ENCODE assay signal across 10 cellular contexts in genomic region chr3:71456155-71456554, GRCh38.
DNase-seq lines count a peak whose midpoint lies in the region; ATAC-seq, FAIRE-seq and TF ChIP-seq lines count a peak whose summit lies in the region.
"Had no signal": no experiment of that assay in that cellular context is flagged by ENCODE, and none has a peak within 500 bp of the region (broad histone marks: within the 10 kb centered on the region; RNA-seq: fewer than 3 reads in every experiment).

No MANE protein-coding gene starts in this region.

- no peak overlapping the region for H3K27ac Mint-ChIP-seq in astrocyte (ENCODE audit: unreplicated experiment)
- peak overlapping the region; percentile 82 for H3K27ac Mint-ChIP-seq in osteocyte (ENCODE audit: unreplicated experiment)

- H3K36me3 ChIP-seq in MM.1S (replicated peaks; ENCODE audit: insufficient read depth, low read length) (no peaks in the 10 kb centered on the region), astrocyte (ENCODE audit: insufficient read depth, low read length) (no peaks in the 10 kb centered on the region)

- H3K4me3 Mint-ChIP-seq in astrocyte (ENCODE audit: unreplicated experiment) (no peak overlapping the region), osteocyte (ENCODE audit: unreplicated experiment) (peak overlapping the region; percentile 46)

- FAIRE-seq in astrocyte (lab: Jason Lieb, UNC): no peak

- H3K27ac ChIP-seq in MM.1S (ENCODE audit: low read length) (peak overlapping the region; percentile 32; the same call in 1 of the 2 replicates), astrocyte (ENCODE audit: low read depth, low read length) (no peak overlapping the region)

- peak overlapping the region; percentile 20 for H3K4me3 ChIP-seq in MM.1S (ENCODE audit: low read length)
- no peak overlapping the region for H3K4me3 ChIP-seq in astrocyte (ENCODE audit: insufficient read depth, low read depth, low read length)

- H3K9me3 ChIP-seq in MM.1S (replicated peaks; ENCODE audit: insufficient read depth, low read length) (no peaks in the 10 kb centered on the region), astrocyte (ENCODE audit: insufficient read depth, low read depth, low read length) (no peaks in the 10 kb centered on the region)

- H3K27me3 ChIP-seq in MM.1S (replicated peaks; ENCODE audit: insufficient read depth, low read length) (no peaks in the 10 kb centered on the region), astrocyte (ENCODE audit: insufficient read depth, low read length) (no peaks in the 10 kb centered on the region)

- TF ChIP-seq CTCF in MM.1S (IDR thresholded peaks at IDR 0.05; ENCODE audit: low read length) (peak; percentile 36), astrocyte (IDR thresholded peaks at IDR 0.05; ENCODE audit: insufficient read depth, low read depth, low read length) (peak; percentile 6), osteocyte (IDR thresholded peaks at IDR 0.05) (peak; percentile 44), GM13976 (IDR thresholded peaks at IDR 0.05; ENCODE audit: borderline replicate concordance, control extremely low read depth, extremely low read depth, insufficient read depth, missing control alignments) (no peak)

- DNase-seq in SIG-M5 treated with dmso at 0.1 percent for 504 hours (lab: John Stamatoyannopoulos, UW; ENCODE audit: unreplicated experiment): peak; percentile 64
- no peak for DNase-seq in SIG-M5 (lab: John Stamatoyannopoulos, UW)
- DNase-seq in MM.1S: peak; percentile 48
- DNase-seq in astrocyte (ENCODE audit: low read depth): no peak
- no peak for DNase-seq in osteocyte (ENCODE audit: extremely low spot score, unreplicated experiment)
- DNase-seq in GM13976 (ENCODE audit: low spot score): no peak
- DNase-seq: posterior cingulate gyrus had no signal

- H4K20me1 ChIP-seq in MM.1S (ENCODE audit: insufficient read depth, low read length): no peaks in the 10 kb centered on the region
- H4K20me1 ChIP-seq in astrocyte (ENCODE audit: insufficient read depth, low read length): peaks cover 62% of the 10 kb centered on the region

- H3K4me2 ChIP-seq in MM.1S (ENCODE audit: low read depth, low read length) (peak overlapping the region; percentile 61), astrocyte (ENCODE audit: low read length) (peak overlapping the region; percentile 56)

- no peaks in the 10 kb centered on the region for H3K9me2 ChIP-seq in MM.1S (replicated peaks; ENCODE audit: insufficient read depth, low read length)

- no peaks in the 10 kb centered on the region for H3K27me3 Mint-ChIP-seq in astrocyte (ENCODE audit: low read depth, unreplicated experiment)
- no peaks in the 10 kb centered on the region for H3K27me3 Mint-ChIP-seq in osteocyte (ENCODE audit: unreplicated experiment)

- H3K4me1 ChIP-seq in MM.1S (ENCODE audit: low read length) (peaks cover 25% of the 10 kb centered on the region), astrocyte (ENCODE audit: insufficient read depth, low read length) (peaks cover 10% of the 10 kb centered on the region)

- in situ Hi-C loops in GM13976 (cut with MboI; ENCODE audit: low sequenced_read_pairs, unreplicated experiment): no loop called here

- H3K4me1 Mint-ChIP-seq in astrocyte (ENCODE audit: low read depth, unreplicated experiment) (peaks cover 34% of the 10 kb centered on the region), osteocyte (ENCODE audit: unreplicated experiment) (peaks cover 42% of the 10 kb centered on the region)

- H3K9ac ChIP-seq in MM.1S (ENCODE audit: low read length) (peak overlapping the region; percentile 30; the same call in 1 of the 2 replicates), astrocyte (ENCODE audit: low read length) (peak overlapping the region; percentile 23)

- H3K36me3 Mint-ChIP-seq in astrocyte (ENCODE audit: low read depth, unreplicated experiment) (no peaks in the 10 kb centered on the region), osteocyte (ENCODE audit: unreplicated experiment) (peaks cover 3% of the 10 kb centered on the region)

- H3K9me3 Mint-ChIP-seq in astrocyte (ENCODE audit: unreplicated experiment) (no peaks in the 10 kb centered on the region), osteocyte (ENCODE audit: unreplicated experiment) (no peaks in the 10 kb centered on the region)

- ATAC-seq in HG03342 (IDR thresholded peaks at IDR 0.05; ENCODE audit: unreplicated experiment) (no peak), HG02938 (IDR thresholded peaks at IDR 0.05; ENCODE audit: unreplicated experiment) (no peak)
- ATAC-seq: Right ventricle myocardium inferior had no signal

- H2AFZ ChIP-seq in MM.1S (ENCODE audit: low read length) (peak overlapping the region; percentile 32), astrocyte (ENCODE audit: low read depth, low read length) (no peak overlapping the region)

- H3F3A ChIP-seq in MM.1S (ENCODE audit: insufficient read depth, low read length): no peaks in the 10 kb centered on the region

- H3K79me2 ChIP-seq in MM.1S (ENCODE audit: low read length): no peaks in the 10 kb centered on the region
- peaks cover 85% of the 10 kb centered on the region for H3K79me2 ChIP-seq in astrocyte (ENCODE audit: insufficient read depth, low read length)

Comparison
In these comparisons a context has a peak if more than half of its experiments do, and no peak if none do; other contexts are left out.
1. DNase-seq: peak in SIG-M5 treated with dmso at 0.1 percent for 504 hours (single experiment) and MM.1S (single experiment); none in SIG-M5 (single experiment), astrocyte (single experiment), osteocyte (single experiment) and GM13976 (single experiment).